Comparison of ENCODE assay signal across 9 cellular contexts in the genomic region with DNA sequence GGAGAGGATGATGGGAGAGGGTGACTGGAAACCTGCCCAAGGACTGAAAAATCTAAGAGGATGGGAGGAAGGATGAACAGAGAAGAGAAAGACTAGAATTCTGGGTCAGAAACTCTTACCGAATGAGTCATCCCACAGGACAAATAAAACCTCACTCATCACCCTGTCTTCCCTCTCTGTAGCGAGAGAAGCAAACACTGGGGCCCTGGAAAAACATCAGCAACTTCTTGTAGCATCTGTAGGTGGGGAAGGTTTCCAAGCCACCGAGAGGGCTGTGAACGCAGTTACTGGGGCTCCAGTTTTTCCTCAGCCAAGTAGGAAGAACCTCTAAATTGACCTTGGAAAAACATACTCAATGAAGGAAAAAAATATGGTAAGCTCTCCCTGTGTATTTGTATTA.
A peak's percentile ranks its signal among the peaks of the same experiment; 100 is the strongest.
DNase-seq lines count a peak whose midpoint lies in the region; ATAC-seq and TF ChIP-seq lines count a peak whose summit lies in the region.
"Had no signal": no experiment of that assay in that cellular context is flagged by ENCODE, and none has a peak within 500 bp of the region (broad histone marks: within the 10 kb centered on the region; RNA-seq: fewer than 3 reads in every experiment).

No MANE protein-coding gene starts in this region.

- H2AFZ ChIP-seq in SK-N-SH (ENCODE audit: low read depth), result no peak overlapping the region

- CTCF ChIA-PET in SK-N-SH (lab: Yijun Ruan, JAX) (interaction anchor here (1.9 kb wide), 1 partner anchor 21 kb away, joined by 5 read pairs; no protein-coding TSS in a partner anchor), T-cell (lab: Charles Lee) (interaction anchor here in 1 of 2 donors (1.0 kb wide), 1 partner anchor 1238 kb away, joined by 3 read pairs; no protein-coding TSS in a partner anchor)

- TF ChIP-seq POLR2A in thyroid gland (IDR thresholded peaks at IDR 0.05), result no peak

- H4K20me1 ChIP-seq in SK-N-SH (ENCODE audit: insufficient read depth), result no peaks in the 10 kb centered on the region

- H3K27me3 ChIP-seq in SK-N-SH (ENCODE audit: insufficient read depth), result no peaks in the 10 kb centered on the region
- no peaks in the 10 kb centered on the region for H3K27me3 ChIP-seq in thyroid gland

- H3K36me3 Mint-ChIP-seq in HFFc6 (ENCODE audit: low read depth) (no peaks in the 10 kb centered on the region), T-cell (no peaks in the 10 kb centered on the region)

- peak; percentile 86 for ATAC-seq in left ventricle myocardium superior
- no peak for ATAC-seq in T-cell (replicated peaks in 1 of 4)
- ATAC-seq: activated CD8-positive, alpha-beta T cell treated with anti-CD3 and anti-CD28 coated beads for 36 hours had no signal

- H3K4me1 ChIP-seq in SK-N-SH (ENCODE audit: control insufficient read depth in 1 of 2, insufficient read depth in 2 of 2, low read depth in 1 of 2, low read length in 1 of 2), result peaks cover 0 to 9% of the 10 kb centered on the region in 2 experiments; a peak in 3 of 4 replicates
- H3K4me1 ChIP-seq in thyroid gland, result peaks cover 19 to 30% of the 10 kb centered on the region in 2 donors

- H3K9me2 ChIP-seq in SK-N-SH, result no peaks in the 10 kb centered on the region

- H3K27ac ChIP-seq in SK-N-SH (ENCODE audit: low read depth in 2 of 2, low read length in 1 of 2), result peak overlapping the region in 1 of 2 experiments; percentile 29; a peak in 1 of 4 replicates
- peak overlapping the region; percentile 49 to 83 (median 72) for H3K27ac ChIP-seq in thyroid gland

- POLR2A ChIA-PET in SK-N-SH (lab: Yijun Ruan, JAX), result no interaction called here
- POLR2A ChIA-PET in T-cell (lab: Charles Lee), result no interaction called here

- no peaks in the 10 kb centered on the region; the same call in 1 of the 2 replicates for H3K4me1 Mint-ChIP-seq in HFFc6 (ENCODE audit: low read depth)
- peaks cover 8 to 16% (median 16%) of the 10 kb centered on the region in 3 donors for H3K4me1 Mint-ChIP-seq in T-cell

- in situ Hi-C loops in G401 (cut with HindIII; ENCODE audit: low sequenced_read_pairs), result no loop called here

- H3K27me3 Mint-ChIP-seq in HFFc6 (ENCODE audit: insufficient read depth) (peaks cover 12% of the 10 kb centered on the region; the same call in 1 of the 2 replicates), T-cell (peaks cover 5 to 7% of the 10 kb centered on the region in 2 donors)
- H3K27me3 Mint-ChIP-seq: activated CD8-positive, alpha-beta T cell treated with anti-CD3 and anti-CD28 coated beads for 36 hours had no signal

- TF ChIP-seq RAD21 in SK-N-SH (IDR thresholded peaks at IDR 0.05; ENCODE audit: low read length), result no peak

- peak overlapping the region; percentile 22 for H3K4me2 ChIP-seq in SK-N-SH

- H3K9ac ChIP-seq in SK-N-SH, result no peak overlapping the region

- no peak overlapping the region for H3K4me3 ChIP-seq in SK-N-SH (ENCODE audit: low read depth in 2 of 2, low read length in 1 of 2)
- H3K4me3 ChIP-seq in thyroid gland (replicated peaks in 1 of 3), result no peak overlapping the region

- no peaks in the 10 kb centered on the region for H3K36me3 ChIP-seq in SK-N-SH (replicated peaks in 1 of 2; ENCODE audit: control insufficient read depth in 1 of 2, insufficient read depth in 2 of 2, low read length in 1 of 2)
- no peaks in the 10 kb centered on the region for H3K36me3 ChIP-seq in thyroid gland

- no peak for TF ChIP-seq CTCF in HFFc6 (IDR thresholded peaks at IDR 0.05)
- no peak for TF ChIP-seq CTCF in SK-N-SH (IDR thresholded peaks at IDR 0.05)
- TF ChIP-seq CTCF in thyroid gland (IDR thresholded peaks at IDR 0.05), result no peak

- H3K4me3 Mint-ChIP-seq in HFFc6, result no peak overlapping the region
- no peak overlapping the region for H3K4me3 Mint-ChIP-seq in T-cell
- H3K4me3 Mint-ChIP-seq: activated CD8-positive, alpha-beta T cell treated with anti-CD3 and anti-CD28 coated beads for 36 hours had no signal

- WGBS in SK-N-SH (ENCODE audit: low lambda C conversion rate), result 28% methylated on average over 4 of the region's 4 CpGs
- 40 to 54% methylated on average over 4 of the region's 4 CpGs for WGBS in thyroid gland, 2 donors

- H3K9me3 ChIP-seq in SK-N-SH, result no peaks in the 10 kb centered on the region
- H3K9me3 ChIP-seq in thyroid gland, result no peaks in the 10 kb centered on the region

- DNase-seq in HFFc6, result peak; percentile 17
- DNase-seq in SK-N-SH, result no peak
- DNase-seq in left ventricle myocardium superior, result peak; percentile 33
- peak in 1 of 2 donors; percentile 21 for DNase-seq in thyroid gland
- DNase-seq in G401 (ENCODE audit: low spot score), result no peak
- no peak for DNase-seq in activated naive CD4-positive, alpha-beta T cell treated with Interleukin-2 at 50 U/mL for 16 hours
- DNase-seq in T-cell, result no peak
- DNase-seq: activated CD8-positive, alpha-beta T cell treated with anti-CD3 and anti-CD28 coated beads for 36 hours; central memory CD4-positive, alpha-beta T cell had no signal

- peaks cover 11% of the 10 kb centered on the region for H3F3A ChIP-seq in SK-N-SH (replicated peaks; ENCODE audit: insufficient read depth)

- no peaks in the 10 kb centered on the region for H3K79me2 ChIP-seq in SK-N-SH (ENCODE audit: insufficient read depth)

- peak in 1 of 2 experiments; percentile 14; a peak in 1 of 4 replicates for TF ChIP-seq EP300 in SK-N-SH (IDR thresholded peaks at IDR 0.05; ENCODE audit: borderline replicate concordance in 1 of 2, low read depth in 1 of 2, low read length in 1 of 2)

- intact Hi-C loops in left ventricle myocardium superior (cut with micrococcal nuclease), result no loop called here
- intact Hi-C loops in thyroid gland (cut with DNase I), result no loop called here

- H3K27ac Mint-ChIP-seq in HFFc6 (no peak overlapping the region), T-cell (no peak overlapping the region)
- H3K27ac Mint-ChIP-seq: activated CD8-positive, alpha-beta T cell treated with anti-CD3 and anti-CD28 coated beads for 36 hours had no signal

- H3K9me3 Mint-ChIP-seq in HFFc6 (no peaks in the 10 kb centered on the region), T-cell (no peaks in the 10 kb centered on the region)
- H3K9me3 Mint-ChIP-seq: activated CD8-positive, alpha-beta T cell treated with anti-CD3 and anti-CD28 coated beads for 36 hours had no signal

TF ChIP-seq in SK-N-SH, 30 proteins besides CTCF, POLR2A, EP300 and RAD21 (continues in another document):
- peak; percentile 67 for TF ChIP-seq TCF12 (IDR thresholded peaks at IDR 0.05)
- TF ChIP-seq, protein P1, sequence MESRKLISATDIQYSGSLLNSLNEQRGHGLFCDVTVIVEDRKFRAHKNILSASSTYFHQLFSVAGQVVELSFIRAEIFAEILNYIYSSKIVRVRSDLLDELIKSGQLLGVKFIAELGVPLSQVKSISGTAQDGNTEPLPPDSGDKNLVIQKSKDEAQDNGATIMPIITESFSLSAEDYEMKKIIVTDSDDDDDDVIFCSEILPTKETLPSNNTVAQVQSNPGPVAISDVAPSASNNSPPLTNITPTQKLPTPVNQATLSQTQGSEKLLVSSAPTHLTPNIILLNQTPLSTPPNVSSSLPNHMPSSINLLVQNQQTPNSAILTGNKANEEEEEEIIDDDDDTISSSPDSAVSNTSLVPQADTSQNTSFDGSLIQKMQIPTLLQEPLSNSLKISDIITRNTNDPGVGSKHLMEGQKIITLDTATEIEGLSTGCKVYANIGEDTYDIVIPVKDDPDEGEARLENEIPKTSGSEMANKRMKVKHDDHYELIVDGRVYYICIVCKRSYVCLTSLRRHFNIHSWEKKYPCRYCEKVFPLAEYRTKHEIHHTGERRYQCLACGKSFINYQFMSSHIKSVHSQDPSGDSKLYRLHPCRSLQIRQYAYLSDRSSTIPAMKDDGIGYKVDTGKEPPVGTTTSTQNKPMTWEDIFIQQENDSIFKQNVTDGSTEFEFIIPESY (IDR thresholded peaks at IDR 0.05; ENCODE audit: borderline replicate concordance, low read depth), result no peak
- peak; percentile 49; the same call in 1 of the 2 replicates for TF ChIP-seq JUND (IDR thresholded peaks at IDR 0.05)
- no peak for TF ChIP-seq GATA2 (CRISPR knock-in tag; IDR thresholded peaks at IDR 0.05)
- TF ChIP-seq CHD2 (IDR thresholded peaks at IDR 0.05; ENCODE audit: low read length, partially characterized antibody), result no peak
- TF ChIP-seq SIN3A (IDR thresholded peaks at IDR 0.05; ENCODE audit: borderline replicate concordance, low read depth, low read length), result no peak
- TF ChIP-seq FOSL2 (IDR thresholded peaks at IDR 0.05; ENCODE audit: borderline replicate concordance, low read depth), result peak; percentile 75
- no peak for TF ChIP-seq RXRA (IDR thresholded peaks at IDR 0.05; ENCODE audit: borderline replicate concordance, low read depth)
- TF ChIP-seq, protein P2, sequence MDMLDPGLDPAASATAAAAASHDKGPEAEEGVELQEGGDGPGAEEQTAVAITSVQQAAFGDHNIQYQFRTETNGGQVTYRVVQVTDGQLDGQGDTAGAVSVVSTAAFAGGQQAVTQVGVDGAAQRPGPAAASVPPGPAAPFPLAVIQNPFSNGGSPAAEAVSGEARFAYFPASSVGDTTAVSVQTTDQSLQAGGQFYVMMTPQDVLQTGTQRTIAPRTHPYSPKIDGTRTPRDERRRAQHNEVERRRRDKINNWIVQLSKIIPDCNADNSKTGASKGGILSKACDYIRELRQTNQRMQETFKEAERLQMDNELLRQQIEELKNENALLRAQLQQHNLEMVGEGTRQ (IDR thresholded peaks at IDR 0.05; ENCODE audit: borderline replicate concordance, low read depth, low read length), result no peak
- TF ChIP-seq NFIC (IDR thresholded peaks at IDR 0.05; ENCODE audit: borderline replicate concordance), result no peak
- TF ChIP-seq YY1 (IDR thresholded peaks at IDR 0.05; ENCODE audit: low read depth), result no peak
- TF ChIP-seq FOXJ3 (CRISPR knock-in tag; IDR thresholded peaks at IDR 0.05), result no peak
- TF ChIP-seq, protein P3, sequence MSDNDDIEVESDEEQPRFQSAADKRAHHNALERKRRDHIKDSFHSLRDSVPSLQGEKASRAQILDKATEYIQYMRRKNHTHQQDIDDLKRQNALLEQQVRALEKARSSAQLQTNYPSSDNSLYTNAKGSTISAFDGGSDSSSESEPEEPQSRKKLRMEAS (IDR thresholded peaks at IDR 0.05; ENCODE audit: low read depth), result no peak
- no peak for TF ChIP-seq TEAD4 (IDR thresholded peaks at IDR 0.05; ENCODE audit: borderline replicate concordance, insufficient read depth)
- TF ChIP-seq POLR2AphosphoS5 (IDR thresholded peaks at IDR 0.05; ENCODE audit: low read depth, low read length), result no peak
- TF ChIP-seq, protein P4, sequence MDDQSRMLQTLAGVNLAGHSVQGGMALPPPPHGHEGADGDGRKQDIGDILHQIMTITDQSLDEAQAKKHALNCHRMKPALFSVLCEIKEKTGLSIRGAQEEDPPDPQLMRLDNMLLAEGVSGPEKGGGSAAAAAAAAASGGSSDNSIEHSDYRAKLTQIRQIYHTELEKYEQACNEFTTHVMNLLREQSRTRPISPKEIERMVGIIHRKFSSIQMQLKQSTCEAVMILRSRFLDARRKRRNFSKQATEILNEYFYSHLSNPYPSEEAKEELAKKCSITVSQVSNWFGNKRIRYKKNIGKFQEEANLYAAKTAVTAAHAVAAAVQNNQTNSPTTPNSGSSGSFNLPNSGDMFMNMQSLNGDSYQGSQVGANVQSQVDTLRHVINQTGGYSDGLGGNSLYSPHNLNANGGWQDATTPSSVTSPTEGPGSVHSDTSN (IDR thresholded peaks at IDR 0.05), result peak; percentile 66
- TF ChIP-seq ELF1 (IDR thresholded peaks at IDR 0.05), result no peak

Comparison
In these comparisons a context has a peak if more than half of its experiments do, and no peak if none do; other contexts are left out.
1. DNase-seq: peak in HFFc6 (single experiment) and left ventricle myocardium superior (single experiment); none in SK-N-SH (single experiment), G401 (single experiment), activated naive CD4-positive, alpha-beta T cell treated with Interleukin-2 at 50 U/mL for 16 hours (single experiment) and T-cell (0 of 34).